ENCODE assay signal across 8 cellular contexts in the genomic region with DNA sequence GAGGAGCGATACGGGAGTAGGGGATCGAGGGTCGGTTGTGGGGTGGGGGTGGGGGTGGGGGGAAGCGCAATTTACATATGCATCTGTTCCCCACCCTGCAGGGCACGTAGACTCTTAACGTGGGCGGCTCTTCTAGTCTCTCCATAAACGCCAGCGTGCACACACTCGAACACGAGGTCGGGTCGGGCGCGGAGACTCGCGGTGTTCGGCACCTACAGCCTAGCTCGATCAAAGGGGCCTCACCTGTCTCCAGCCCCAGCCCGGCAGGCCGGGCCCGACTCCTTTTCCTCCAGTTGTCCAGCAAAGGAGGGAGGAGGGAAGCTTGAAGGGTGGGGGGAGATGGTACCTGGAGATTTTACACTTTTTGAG. TPM values are rescaled to one million over a fixed set of nuclear protein-coding genes. Genes with fewer than 3 reads are reported as not detected.
DNase-seq lines count a peak whose midpoint lies in the region; ATAC-seq and TF ChIP-seq lines count a peak whose summit lies in the region.

No MANE protein-coding gene starts in this region.

- peaks cover 2% of the 10 kb centered on the region for H3K9me3 Mint-ChIP-seq in CD4-positive, alpha-beta T cell
- no peaks in the 10 kb centered on the region for H3K9me3 Mint-ChIP-seq in activated naive CD4-positive, alpha-beta T cell treated with anti-CD3 and anti-CD28 coated beads, Interleukin-2, amount 50 U/mL, for 72 hours
- no peaks in the 10 kb centered on the region for H3K9me3 Mint-ChIP-seq in progenitor cell of endocrine pancreas (ENCODE audit: low read depth)

- peak overlapping the region; percentile 96 for H3K4me3 Mint-ChIP-seq in CD4-positive, alpha-beta T cell
- H3K4me3 Mint-ChIP-seq in progenitor cell of endocrine pancreas (ENCODE audit: low read depth): peak overlapping the region; percentile 88

- peak overlapping the region; percentile 98 for H3K27ac Mint-ChIP-seq in CD4-positive, alpha-beta T cell
- peak overlapping the region; percentile 93 to 95 for H3K27ac Mint-ChIP-seq in activated naive CD4-positive, alpha-beta T cell treated with anti-CD3 and anti-CD28 coated beads, Interleukin-2, amount 50 U/mL, for 72 hours
- H3K27ac Mint-ChIP-seq in progenitor cell of endocrine pancreas: peak overlapping the region; percentile 98

- intact Hi-C loops in CD4-positive, alpha-beta T cell (cut with DNase I, micrococcal nuclease): no loop called here
- intact Hi-C loops in left cardiac atrium (cut with DNase I): no loop called here

- DNase-seq in CD4-positive, alpha-beta T cell: peak in 8 of 10 experiments; percentile 3 to 44 (median 17)
- DNase-seq in RWPE1 (ENCODE audit: low spot score) (peak; percentile 39), left cardiac atrium (peak; percentile 36), progenitor cell of endocrine pancreas (ENCODE audit: low spot score, unreplicated experiment) (peak; percentile 24), foreskin melanocyte (no peak)
- DNase-seq in activated naive CD4-positive, alpha-beta T cell treated with anti-CD3 and anti-CD28 coated beads, Interleukin-2, amount 50 U/mL, for 72 hours (ENCODE audit: low spot score in 2 of 2): peak; percentile 44 to 56

- H3K36me3 Mint-ChIP-seq in CD4-positive, alpha-beta T cell (ENCODE audit: low read depth): peaks cover 41% of the 10 kb centered on the region
- H3K36me3 Mint-ChIP-seq in activated naive CD4-positive, alpha-beta T cell treated with anti-CD3 and anti-CD28 coated beads, Interleukin-2, amount 50 U/mL, for 72 hours: peaks cover 15 to 38% of the 10 kb centered on the region in 2 donors
- peaks cover 2% of the 10 kb centered on the region for H3K36me3 Mint-ChIP-seq in progenitor cell of endocrine pancreas (ENCODE audit: insufficient read depth)

- CTCF ChIA-PET in CD4-positive, alpha-beta T cell (lab: Charles Lee): interaction anchor here (1.2 to 3.9 kb wide), 3 partner anchors 14 to 55 kb away, joined by 3 to 25 read pairs (median 4); partner anchors contain the start of gene DYNC2H1
- CTCF ChIA-PET in RWPE1 (lab: Yijun Ruan, JAX): interaction anchor here (0.5 to 1.1 kb wide), 4 partner anchors 17 to 595 kb away, joined by 3 to 4 read pairs (median 3); partner anchors contain the start of gene DYNC2H1

- H3K9me3 ChIP-seq in CD4-positive, alpha-beta T cell (ENCODE audit: control insufficient read depth, low read length): no peaks in the 10 kb centered on the region

- H3K27ac ChIP-seq in CD4-positive, alpha-beta T cell (ENCODE audit: low read depth, low read length): peak overlapping the region; percentile 81
- H3K27ac ChIP-seq in RWPE1: peak overlapping the region; percentile 88

- H3K27me3 Mint-ChIP-seq in CD4-positive, alpha-beta T cell: peaks cover 37% of the 10 kb centered on the region
- peaks cover 23% of the 10 kb centered on the region for H3K27me3 Mint-ChIP-seq in progenitor cell of endocrine pancreas

- POLR2A ChIA-PET in CD4-positive, alpha-beta T cell (lab: Charles Lee): interaction anchor here (1.2 to 3.8 kb wide), 6 partner anchors 8 to 64 kb away, joined by 3 to 90 read pairs (median 8); partner anchors contain the start of gene DYNC2H1
- POLR2A ChIA-PET in RWPE1 (lab: Yijun Ruan, JAX; ENCODE audit: low non-redundant PET): interaction anchor here (1.5 kb wide), 1 partner anchor 18 kb away, joined by 11 read pairs; the partner anchor contains the start of gene DYNC2H1

- H3K4me1 Mint-ChIP-seq in CD4-positive, alpha-beta T cell (ENCODE audit: low read depth): peaks cover 42% of the 10 kb centered on the region
- H3K4me1 Mint-ChIP-seq in progenitor cell of endocrine pancreas (ENCODE audit: low read depth): peaks cover 16% of the 10 kb centered on the region

- H3K27me3 ChIP-seq in CD4-positive, alpha-beta T cell (ENCODE audit: control insufficient read depth, insufficient read depth, low read length): peaks cover 22% of the 10 kb centered on the region

- TF ChIP-seq CTCF in CD4-positive, alpha-beta T cell (IDR thresholded peaks at IDR 0.05): no peak
- no peak for TF ChIP-seq CTCF in RWPE1 (conservative IDR thresholded peaks at IDR 0.05; ENCODE audit: low read depth)
- TF ChIP-seq CTCF in progenitor cell of endocrine pancreas (IDR thresholded peaks at IDR 0.05; ENCODE audit: unreplicated experiment): no peak

- peak; percentile 39 for ATAC-seq in CD4-positive, alpha-beta T cell (ENCODE audit: poor library complexity)
- peak; percentile 39 for ATAC-seq in GM19372 (IDR thresholded peaks at IDR 0.05; ENCODE audit: low read depth, unreplicated experiment)
- peak; percentile 50 for ATAC-seq in HG03432 (IDR thresholded peaks at IDR 0.05; ENCODE audit: unreplicated experiment)
- peak; percentile 36 to 50 for ATAC-seq in activated naive CD4-positive, alpha-beta T cell treated with anti-CD3 and anti-CD28 coated beads, Interleukin-2, amount 50 U/mL, for 72 hours
- ATAC-seq in left cardiac atrium: peak; percentile 56 to 75

RNA-seq across cellular contexts. Expression of gene DCUN1D5, which starts 0.5 kb away (rescaled TPM):
- total RNA-seq in CD4-positive, alpha-beta T cell: 10 to 100 TPM; 15.6 to 16.1 TPM
- 10 to 100 TPM; 35.6 to 63.1 TPM for total RNA-seq in activated naive CD4-positive, alpha-beta T cell treated with anti-CD3 and anti-CD28 coated beads, Interleukin-2, amount 50 U/mL, for 72 hours
- 10 to 100 TPM; 18.5 to 25.4 TPM for total RNA-seq in left cardiac atrium
- 31.8 and 35.9 TPM in 2 replicates for total RNA-seq in progenitor cell of endocrine pancreas

RNA-seq across cellular contexts. Expression of gene DYNC2H1, which starts 17.8 kb away (rescaled TPM):
- total RNA-seq in CD4-positive, alpha-beta T cell: 1 to 10 TPM; 2.8 to 3.2 TPM
- 1 to 10 TPM; 2.2 to 2.6 TPM for total RNA-seq in activated naive CD4-positive, alpha-beta T cell treated with anti-CD3 and anti-CD28 coated beads, Interleukin-2, amount 50 U/mL, for 72 hours
- 1 to 10 TPM; 6.5 to 7.2 TPM for total RNA-seq in left cardiac atrium
- total RNA-seq in progenitor cell of endocrine pancreas: 18.6 and 19.1 TPM in 2 replicates
